Comparison of ENCODE assay signal across 17 cellular contexts in the genomic region with DNA sequence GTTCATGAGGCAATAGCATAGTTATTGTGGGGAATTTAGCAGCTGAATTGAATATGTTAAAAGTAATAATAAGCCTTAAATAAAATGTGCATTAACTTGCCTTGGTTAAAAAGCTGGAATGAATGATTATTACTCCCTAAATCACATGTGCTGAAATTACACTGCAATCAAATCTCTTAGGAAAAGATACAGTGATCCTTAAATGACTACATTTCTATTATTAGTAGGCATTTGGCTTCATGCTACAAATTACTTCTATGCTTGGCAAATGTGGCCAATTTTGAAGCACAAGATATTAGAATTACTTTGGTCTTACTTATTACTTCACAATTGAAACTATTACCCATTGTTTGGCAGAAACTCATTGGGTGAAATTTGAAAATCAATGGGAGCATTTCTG. TPM values are rescaled to one million over a fixed set of nuclear protein-coding genes. Genes with fewer than 3 reads are reported as not detected.
DNase-seq lines count a peak whose midpoint lies in the region; ATAC-seq and TF ChIP-seq lines count a peak whose summit lies in the region.
"Had no signal": no experiment of that assay in that cellular context is flagged by ENCODE, and none has a peak within 500 bp of the region (broad histone marks: within the 10 kb centered on the region; RNA-seq: fewer than 3 reads in every experiment).

No MANE protein-coding gene starts in this region.

- peaks cover 74% of the 10 kb centered on the region for H3K4me1 ChIP-seq in PC-3 (ENCODE audit: insufficient read depth, low read length)

- no peak for TF ChIP-seq CTCF in AG04450 (IDR thresholded peaks at IDR 0.05; ENCODE audit: low read depth, low read length)
- no peak for TF ChIP-seq CTCF in PC-3 (conservative IDR thresholded peaks at IDR 0.05; ENCODE audit: low read depth, low read length)
- no peak for TF ChIP-seq CTCF in neural crest cell (conservative IDR thresholded peaks at IDR 0.05)
- no peak for TF ChIP-seq CTCF in GM10248 (IDR thresholded peaks at IDR 0.05; ENCODE audit: control extremely low read depth, extremely low read depth, low read depth, missing control alignments)

- POLR2A ChIA-PET in AG04450 (lab: Yijun Ruan, JAX) (interaction anchor here (0.7 to 1.5 kb wide), 5 partner anchors 120 to 955 kb away, joined by 3 to 4 read pairs (median 3); no protein-coding TSS in a partner anchor), PC-3 (lab: Charles Lee; ENCODE audit: unreplicated experiment) (interaction anchor here (0.5 to 0.6 kb wide), 2 partner anchors 9 to 384 kb away, joined by 3 to 6 read pairs; no protein-coding TSS in a partner anchor), GM10248 (lab: Yijun Ruan, JAX) (no interaction called here)

- H3K9ac ChIP-seq in PC-3 (ENCODE audit: low read length) = peak overlapping the region; percentile 59; the same call in 1 of the 2 replicates

- DNase-seq in AG04450 (ENCODE audit: low read depth, low spot score) (no peak), PC-3 (peak; percentile 8), epithelial cell of prostate (ENCODE audit: low read depth, low spot score) (no peak), neural crest cell (ENCODE audit: low read depth, low spot score) (no peak), NCI-H1417 (lab: John Stamatoyannopoulos, UW) (no peak), HUDEP-2 (lab: John Stamatoyannopoulos, UW; ENCODE audit: unreplicated experiment in 76 of 76) (no peak), GM10248 (ENCODE audit: extremely low spot score) (no peak), COLO668 (lab: John Stamatoyannopoulos, UW; ENCODE audit: unreplicated experiment) (no peak)
- DNase-seq: activated B cell treated with CpG ODN at 0.5 μM for 24 hours; activated gamma-delta T cell treated with Interleukin-2 at 50 U/mL for 16 hours; AML-193; head of caudate nucleus; MM.1S; NCI-H2081; NCI-H526 treated with DMSO at 0.1 percent for 48 hours; stimulated activated CD4-positive, alpha-beta T cell treated with anti-CD3 and anti-CD28 coated beads, Interleukin-2, amount 100 ng/mL, for 24 hours; SW 1271 had no signal

- no peaks in the 10 kb centered on the region for H3K9me2 ChIP-seq in PC-3 (replicated peaks; ENCODE audit: low read length)

- peaks cover 23% of the 10 kb centered on the region for H3F3A ChIP-seq in PC-3 (ENCODE audit: low read length, unreplicated experiment)

- H3K36me3 ChIP-seq in PC-3 (ENCODE audit: low read depth, low read length) = peaks cover 68% of the 10 kb centered on the region

- peaks cover 8% of the 10 kb centered on the region for H3K36me3 Mint-ChIP-seq in neural crest cell (ENCODE audit: low read depth)

- H3K4me1 Mint-ChIP-seq in neural crest cell = peaks cover 65% of the 10 kb centered on the region

- ATAC-seq in PC-3 = no peak

- CTCF ChIA-PET in AG04450 (lab: Charles Lee) (interaction anchor here (2.1 kb wide), 1 partner anchor 757 kb away, joined by 14 read pairs; no protein-coding TSS in a partner anchor), PC-3 (lab: Charles Lee) (no interaction called here), GM10248 (lab: Yijun Ruan, JAX) (no interaction called here)

- peaks cover 59% of the 10 kb centered on the region for H4K20me1 ChIP-seq in PC-3 (ENCODE audit: low read length)

- H3K27ac ChIP-seq in AG04450 (ENCODE audit: low read depth, low read length) = no peak overlapping the region
- peak overlapping the region; percentile 98 for H3K27ac ChIP-seq in PC-3 (ENCODE audit: low read length)
- peak overlapping the region; percentile 98 for H3K27ac ChIP-seq in epithelial cell of prostate

- H2AFZ ChIP-seq in PC-3 (ENCODE audit: low read length) = no peak overlapping the region

- no peak overlapping the region for H3K27ac Mint-ChIP-seq in neural crest cell (ENCODE audit: unreplicated experiment)
- H3K27ac Mint-ChIP-seq: activated B cell treated with CpG ODN at 0.5 μM for 24 hours had no signal

- no peaks in the 10 kb centered on the region for H3K27me3 ChIP-seq in AG04450 (ENCODE audit: control insufficient read depth, insufficient read depth, low read length)
- no peaks in the 10 kb centered on the region for H3K27me3 ChIP-seq in PC-3 (ENCODE audit: low read length)

- peak overlapping the region; percentile 98 for H3K4me2 ChIP-seq in PC-3 (ENCODE audit: low read length)

- H3K9me3 ChIP-seq in AG04450 (ENCODE audit: control insufficient read depth, insufficient read depth, low read length) (peaks cover 15% of the 10 kb centered on the region; the same call in 1 of the 2 replicates), PC-3 (ENCODE audit: low read length) (no peaks in the 10 kb centered on the region)

- H3K9me3 Mint-ChIP-seq in neural crest cell = no peaks in the 10 kb centered on the region
- H3K9me3 Mint-ChIP-seq: activated B cell treated with CpG ODN at 0.5 μM for 24 hours had no signal

- peak overlapping the region; percentile 58 for H3K4me3 Mint-ChIP-seq in neural crest cell
- H3K4me3 Mint-ChIP-seq: activated B cell treated with CpG ODN at 0.5 μM for 24 hours had no signal

- intact Hi-C loops in PC-3 (cut with micrococcal nuclease) = loop anchor here (10.0 kb wide), 4 partner anchors 463 to 747 kb away; no protein-coding TSS in a partner anchor

- peak overlapping the region; percentile 94 for H3K4me3 ChIP-seq in AG04450 (ENCODE audit: low read depth, low read length)
- H3K4me3 ChIP-seq in PC-3 (ENCODE audit: low read length) = peak overlapping the region; percentile 90; the same call in 1 of the 2 replicates

- no TSS peak for BruUV-seq in PC-3 (replicated peaks; lab: Mats Ljungman, UMichigan)

- peaks cover 100% of the 10 kb centered on the region for H3K79me2 ChIP-seq in PC-3 (ENCODE audit: low read length)

- H3K27me3 Mint-ChIP-seq in neural crest cell (ENCODE audit: low read depth) = peaks cover 3% of the 10 kb centered on the region

RNA-seq across cellular contexts. Expression of a gene that starts 5.4 kb away (rescaled TPM):
- polyA plus RNA-seq in AG04450 (2011; rRNA removed) = 533 and 627 TPM in 2 replicates
- polyA minus RNA-seq in AG04450 (2011; rRNA and poly(A)+ RNA removed) = 743 and 759 TPM in 2 replicates
- 145 and 201 TPM in 2 replicates for total RNA-seq in PC-3 (2014; rRNA removed)
- 49.7 and 54.3 TPM in 2 replicates for total RNA-seq in neural crest cell
- total RNA-seq: activated B cell treated with CpG ODN at 0.5 μM for 24 hours had no signal
